Comparison of ENCODE assay signal across 10 cellular contexts in the genomic region with DNA sequence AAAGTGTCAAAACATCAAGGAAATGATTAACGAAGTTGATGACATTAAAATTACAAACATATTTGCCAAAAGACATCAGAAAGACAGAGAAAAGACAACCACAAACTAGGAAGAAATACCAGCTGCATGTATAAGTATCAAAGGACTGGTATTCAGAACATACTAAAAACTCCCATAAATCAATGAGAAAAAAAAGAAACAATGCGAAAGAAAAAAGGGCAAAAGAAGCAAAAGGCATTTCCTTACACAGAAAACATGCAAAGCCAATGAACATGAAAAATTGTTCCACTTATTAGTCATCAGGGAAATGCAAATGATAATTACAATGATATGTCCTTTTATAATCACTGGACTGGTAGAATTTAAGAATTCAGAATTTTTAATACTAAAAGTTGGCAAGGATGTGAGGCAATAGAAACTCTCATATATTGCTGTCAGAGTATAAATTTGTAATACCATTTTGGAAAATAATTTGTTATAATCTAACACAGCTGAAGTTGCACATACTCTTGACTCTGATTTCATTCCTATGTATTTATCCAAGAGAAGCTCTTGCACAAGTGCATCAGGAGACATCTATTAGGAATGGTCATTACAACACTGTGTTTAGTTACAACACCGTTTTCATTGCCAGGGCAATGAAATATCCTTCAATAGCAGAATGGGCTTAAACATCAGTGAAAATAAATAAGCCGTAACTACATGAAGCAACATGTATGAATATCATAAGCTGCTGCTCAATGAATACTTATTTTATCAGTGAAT.
DNase-seq lines count a peak whose midpoint lies in the region; ATAC-seq and TF ChIP-seq lines count a peak whose summit lies in the region.
"Had no signal": no experiment of that assay in that cellular context is flagged by ENCODE, and none has a peak within 500 bp of the region (broad histone marks: within the 10 kb centered on the region; RNA-seq: fewer than 3 reads in every experiment).

No MANE protein-coding gene starts in this region.

- peak; percentile 76 for ATAC-seq in Right ventricle myocardium superior (ENCODE audit: poor library complexity)
- ATAC-seq in HG03342 (IDR thresholded peaks at IDR 0.05; ENCODE audit: unreplicated experiment) = no peak

- no peak for TF ChIP-seq CTCF in right atrium auricular region (IDR thresholded peaks at IDR 0.05)
- no peak for TF ChIP-seq CTCF in esophagus muscularis mucosa (IDR thresholded peaks at IDR 0.05)

- H3K9me3 Mint-ChIP-seq in immature natural killer cell = no peaks in the 10 kb centered on the region

- H3K4me3 Mint-ChIP-seq in immature natural killer cell = no peak overlapping the region

- H3K4me1 Mint-ChIP-seq in immature natural killer cell = no peaks in the 10 kb centered on the region

- H3K36me3 ChIP-seq in right atrium auricular region (no peaks in the 10 kb centered on the region), esophagus muscularis mucosa (peaks cover 0 to 11% (median 0%) of the 10 kb centered on the region in 4 donors)

- DNase-seq in Right ventricle myocardium superior (no peak), right atrium auricular region (ENCODE audit: low spot score) (no peak), esophagus muscularis mucosa (ENCODE audit: extremely low spot score) (no peak), myocyte (ENCODE audit: low read depth) (peak; percentile 1), NCI-H524 (lab: John Stamatoyannopoulos, UW) (no peak), NAMALWA (ENCODE audit: low spot score) (no peak), immature natural killer cell (no peak)
- DNase-seq: 8988T, NCI-H2029 treated with DMSO at 0.1 percent for 48 hours had no signal

- H3K4me1 ChIP-seq in right atrium auricular region (no peaks in the 10 kb centered on the region), esophagus muscularis mucosa (no peaks in the 10 kb centered on the region)

- peaks cover 0 to 2% (median 2%) of the 10 kb centered on the region in 3 donors for H3K27me3 Mint-ChIP-seq in immature natural killer cell (ENCODE audit: low read depth in 3 of 3)

- peak overlapping the region in 1 of 6 donors; percentile 72 for H3K27ac Mint-ChIP-seq in immature natural killer cell

- TF ChIP-seq EP300 in esophagus muscularis mucosa (IDR thresholded peaks at IDR 0.05) = no peak

- no peak overlapping the region for H3K27ac ChIP-seq in right atrium auricular region
- peak overlapping the region in 3 of 4 donors; percentile 20 to 44 (median 38) for H3K27ac ChIP-seq in esophagus muscularis mucosa (replicated peaks in 1 of 4)

- no peaks in the 10 kb centered on the region for H3K9me3 ChIP-seq in right atrium auricular region
- peaks cover 0 to 15% (median 4%) of the 10 kb centered on the region in 4 donors for H3K9me3 ChIP-seq in esophagus muscularis mucosa

- peaks cover 4 to 16% (median 10%) of the 10 kb centered on the region in 3 donors for H3K36me3 Mint-ChIP-seq in immature natural killer cell

- intact Hi-C loops in Right ventricle myocardium superior (cut with DNase I) (no loop called here), esophagus muscularis mucosa (cut with DNase I) (no loop called here)

- WGBS in esophagus muscularis mucosa = 66% methylated on average over 4 of the region's 4 CpGs

- H3K4me3 ChIP-seq in right atrium auricular region = no peak overlapping the region
- no peak overlapping the region for H3K4me3 ChIP-seq in esophagus muscularis mucosa

- TF ChIP-seq POLR2A in esophagus muscularis mucosa (IDR thresholded peaks at IDR 0.05; ENCODE audit: low read depth) = no peak

- H3K27me3 ChIP-seq in right atrium auricular region (no peaks in the 10 kb centered on the region), esophagus muscularis mucosa (no peaks in the 10 kb centered on the region)

Comparison
In these comparisons a context has a peak if more than half of its experiments do, and no peak if none do; other contexts are left out.
1. H3K27ac ChIP-seq: peak in esophagus muscularis mucosa (3 of 4); none in right atrium auricular region (0 of 2).